Comparison of ENCODE assay signal across 1 cellular context in genomic region chr15:28912422-28912821, GRCh38.
TF ChIP-seq lines count a peak whose summit lies in the region.

No MANE protein-coding gene starts in this region.

TF ChIP-seq in K562, 482 proteins besides CTCF, POLR2A, EP300 and RAD21 (continued from another document and continues in another):
- TF ChIP-seq SMAD4 (CRISPR knock-in tag; conservative IDR thresholded peaks at IDR 0.05) (peak; percentile 74), RFX1 (IDR thresholded peaks at IDR 0.05) (no peak), MAFF (IDR thresholded peaks at IDR 0.05; ENCODE audit: low read length) (no peak), DACH1 (IDR thresholded peaks at IDR 0.05; ENCODE audit: partially characterized antibody) (no peak), POU5F1 (IDR thresholded peaks at IDR 0.05; ENCODE audit: borderline replicate concordance, low read depth, low read length, partially characterized antibody) (no peak), ARID3B (CRISPR knock-in tag; IDR thresholded peaks at IDR 0.05; ENCODE audit: borderline replicate concordance) (no peak), ZNF583 (CRISPR knock-in tag; IDR thresholded peaks at IDR 0.05) (no peak), ZEB2 (IDR thresholded peaks at IDR 0.05) (no peak), ZNF24 (IDR thresholded peaks at IDR 0.05) (0 out of 2 replicates have a peak, but pooled peaks have one; percentile 46), GATA2 (CRISPR knock-in tag; IDR thresholded peaks at IDR 0.05) (peak; percentile 91), CBX8 (IDR thresholded peaks at IDR 0.05; ENCODE audit: borderline replicate concordance, extremely low read depth, low read depth, low read length, poor library complexity, severe bottlenecking) (no peak), ZNF175 (CRISPR knock-in tag; IDR thresholded peaks at IDR 0.05; ENCODE audit: low read depth) (0 out of 2 replicates have a peak, but pooled peaks have one; percentile 10), NRF1 (conservative IDR thresholded peaks at IDR 0.05 in 1 of 2, IDR thresholded peaks at IDR 0.05 in 1 of 2) (no peak), CEBPB (tag; IDR thresholded peaks at IDR 0.05) (peak; percentile 87), SAFB (IDR thresholded peaks at IDR 0.05; ENCODE audit: borderline replicate concordance, low read depth, low read length) (no peak), ZNF668 (CRISPR knock-in tag; IDR thresholded peaks at IDR 0.05) (no peak), NFYB (IDR thresholded peaks at IDR 0.05; ENCODE audit: extremely low read depth, insufficient read length) (no peak), ZBTB43 (CRISPR knock-in tag; IDR thresholded peaks at IDR 0.05) (no peak), CGGBP1 (CRISPR knock-in tag; IDR thresholded peaks at IDR 0.05) (no peak), RB1 (IDR thresholded peaks at IDR 0.05; ENCODE audit: low read depth) (no peak), GTF2A2 (tag; IDR thresholded peaks at IDR 0.05) (no peak), TAL1 (IDR thresholded peaks at IDR 0.05) (peak; percentile 31; the same call in 1 of the 2 replicates), TGIF2 (CRISPR knock-in tag; IDR thresholded peaks at IDR 0.05) (no peak), FOXK1 (CRISPR knock-in tag; IDR thresholded peaks at IDR 0.05; ENCODE audit: borderline replicate concordance) (no peak), ZNF23 (CRISPR knock-in tag; IDR thresholded peaks at IDR 0.05) (no peak), ATF2 (CRISPR knock-in tag; IDR thresholded peaks at IDR 0.05) (no peak), KDM1A (IDR thresholded peaks at IDR 0.05) (peak in 1 of 2 experiments; percentile 37; a peak in 1 of 4 replicates), ZNF408 (CRISPR knock-in tag; IDR thresholded peaks at IDR 0.05; ENCODE audit: low read depth) (no peak), ZNF699 (CRISPR knock-in tag; IDR thresholded peaks at IDR 0.05; ENCODE audit: insufficient replicate concordance) (no peak), DPF2 (IDR thresholded peaks at IDR 0.05) (peak; percentile 20; the same call in 1 of the 2 replicates), ZNF436 (CRISPR knock-in tag; IDR thresholded peaks at IDR 0.05) (no peak), RREB1 (CRISPR knock-in tag; IDR thresholded peaks at IDR 0.05) (peak; percentile 75; the same call in 1 of the 2 replicates)
- TF ChIP-seq, protein P1, sequence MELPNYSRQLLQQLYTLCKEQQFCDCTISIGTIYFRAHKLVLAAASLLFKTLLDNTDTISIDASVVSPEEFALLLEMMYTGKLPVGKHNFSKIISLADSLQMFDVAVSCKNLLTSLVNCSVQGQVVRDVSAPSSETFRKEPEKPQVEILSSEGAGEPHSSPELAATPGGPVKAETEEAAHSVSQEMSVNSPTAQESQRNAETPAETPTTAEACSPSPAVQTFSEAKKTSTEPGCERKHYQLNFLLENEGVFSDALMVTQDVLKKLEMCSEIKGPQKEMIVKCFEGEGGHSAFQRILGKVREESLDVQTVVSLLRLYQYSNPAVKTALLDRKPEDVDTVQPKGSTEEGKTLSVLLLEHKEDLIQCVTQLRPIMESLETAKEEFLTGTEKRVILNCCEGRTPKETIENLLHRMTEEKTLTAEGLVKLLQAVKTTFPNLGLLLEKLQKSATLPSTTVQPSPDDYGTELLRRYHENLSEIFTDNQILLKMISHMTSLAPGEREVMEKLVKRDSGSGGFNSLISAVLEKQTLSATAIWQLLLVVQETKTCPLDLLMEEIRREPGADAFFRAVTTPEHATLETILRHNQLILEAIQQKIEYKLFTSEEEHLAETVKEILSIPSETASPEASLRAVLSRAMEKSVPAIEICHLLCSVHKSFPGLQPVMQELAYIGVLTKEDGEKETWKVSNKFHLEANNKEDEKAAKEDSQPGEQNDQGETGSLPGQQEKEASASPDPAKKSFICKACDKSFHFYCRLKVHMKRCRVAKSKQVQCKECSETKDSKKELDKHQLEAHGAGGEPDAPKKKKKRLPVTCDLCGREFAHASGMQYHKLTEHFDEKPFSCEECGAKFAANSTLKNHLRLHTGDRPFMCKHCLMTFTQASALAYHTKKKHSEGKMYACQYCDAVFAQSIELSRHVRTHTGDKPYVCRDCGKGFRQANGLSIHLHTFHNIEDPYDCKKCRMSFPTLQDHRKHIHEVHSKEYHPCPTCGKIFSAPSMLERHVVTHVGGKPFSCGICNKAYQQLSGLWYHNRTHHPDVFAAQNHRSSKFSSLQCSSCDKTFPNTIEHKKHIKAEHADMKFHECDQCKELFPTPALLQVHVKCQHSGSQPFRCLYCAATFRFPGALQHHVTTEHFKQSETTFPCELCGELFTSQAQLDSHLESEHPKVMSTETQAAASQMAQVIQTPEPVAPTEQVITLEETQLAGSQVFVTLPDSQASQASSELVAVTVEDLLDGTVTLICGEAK (IDR thresholded peaks at IDR 0.05): no peak
- TF ChIP-seq, protein P1 (CRISPR knock-in tag; IDR thresholded peaks at IDR 0.05): no peak
- TF ChIP-seq, protein P2, sequence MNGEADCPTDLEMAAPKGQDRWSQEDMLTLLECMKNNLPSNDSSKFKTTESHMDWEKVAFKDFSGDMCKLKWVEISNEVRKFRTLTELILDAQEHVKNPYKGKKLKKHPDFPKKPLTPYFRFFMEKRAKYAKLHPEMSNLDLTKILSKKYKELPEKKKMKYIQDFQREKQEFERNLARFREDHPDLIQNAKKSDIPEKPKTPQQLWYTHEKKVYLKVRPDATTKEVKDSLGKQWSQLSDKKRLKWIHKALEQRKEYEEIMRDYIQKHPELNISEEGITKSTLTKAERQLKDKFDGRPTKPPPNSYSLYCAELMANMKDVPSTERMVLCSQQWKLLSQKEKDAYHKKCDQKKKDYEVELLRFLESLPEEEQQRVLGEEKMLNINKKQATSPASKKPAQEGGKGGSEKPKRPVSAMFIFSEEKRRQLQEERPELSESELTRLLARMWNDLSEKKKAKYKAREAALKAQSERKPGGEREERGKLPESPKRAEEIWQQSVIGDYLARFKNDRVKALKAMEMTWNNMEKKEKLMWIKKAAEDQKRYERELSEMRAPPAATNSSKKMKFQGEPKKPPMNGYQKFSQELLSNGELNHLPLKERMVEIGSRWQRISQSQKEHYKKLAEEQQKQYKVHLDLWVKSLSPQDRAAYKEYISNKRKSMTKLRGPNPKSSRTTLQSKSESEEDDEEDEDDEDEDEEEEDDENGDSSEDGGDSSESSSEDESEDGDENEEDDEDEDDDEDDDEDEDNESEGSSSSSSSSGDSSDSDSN (IDR thresholded peaks at IDR 0.05; ENCODE audit: borderline replicate concordance in 1 of 2, low read depth in 2 of 2, low read length in 2 of 2): no peak
